ENCODE assay signal across 20 cellular contexts in genomic region chr20:63219866-63220521, GRCh38. TPM values are rescaled to one million over a fixed set of nuclear protein-coding genes. Genes with fewer than 3 reads are reported as not detected.
DNase-seq lines count a peak whose midpoint lies in the region; ATAC-seq, FAIRE-seq and TF ChIP-seq lines count a peak whose summit lies in the region.
"Had no signal": no experiment of that assay in that cellular context is flagged by ENCODE, and none has a peak within 500 bp of the region (broad histone marks: within the 10 kb centered on the region; RNA-seq: fewer than 3 reads in every experiment).

No MANE protein-coding gene starts in this region.

- FAIRE-seq in astrocyte (lab: Jason Lieb, UNC) (no peak), kidney (lab: Jason Lieb, UNC) (no peak)

- H3K4me2 ChIP-seq in astrocyte (ENCODE audit: low read length) (no peak overlapping the region), osteoblast (ENCODE audit: insufficient read depth, low read length) (no peak overlapping the region)
- H3K4me2 ChIP-seq: KMS-11 had no signal

- H3K27me3 ChIP-seq in astrocyte (ENCODE audit: insufficient read depth, low read length) (peaks cover 7% of the 10 kb centered on the region), osteoblast (ENCODE audit: insufficient read depth, low read length) (peaks cover 8% of the 10 kb centered on the region), endodermal cell (ENCODE audit: control insufficient read depth, insufficient read depth, low read length, poor library complexity, severe bottlenecking) (peaks cover 11% of the 10 kb centered on the region), WERI-Rb-1 (ENCODE audit: insufficient read depth, low read depth, severe bottlenecking) (peaks cover 7% of the 10 kb centered on the region)

- H3K4me1 Mint-ChIP-seq in astrocyte (ENCODE audit: low read depth, unreplicated experiment) (peaks cover 20% of the 10 kb centered on the region), endodermal cell (peaks cover 6% of the 10 kb centered on the region)
- peaks cover 8% of the 10 kb centered on the region for H3K4me1 Mint-ChIP-seq in activated CD8-positive, alpha-beta T cell treated with anti-CD3 and anti-CD28 coated beads for 36 hours (ENCODE audit: low read depth)

- CTCF ChIA-PET in HEK293 (lab: Yijun Ruan, JAX) = interaction anchor here (1.3 to 1.6 kb wide), 3 partner anchors 22 to 32 kb away, joined by 3 to 5 read pairs (median 3); no protein-coding TSS in a partner anchor
- CTCF ChIA-PET in activated CD8-positive, alpha-beta T cell treated with anti-CD3 and anti-CD28 coated beads for 36 hours (lab: Charles Lee) = interaction anchor here (2.1 kb wide), 1 partner anchor 14 kb away, joined by 10 read pairs; the partner anchor contains the start of gene BIRC7

- POLR2A ChIA-PET in HEK293 (lab: Yijun Ruan, JAX) = no interaction called here
- POLR2A ChIA-PET in activated CD8-positive, alpha-beta T cell treated with anti-CD3 and anti-CD28 coated beads for 36 hours (lab: Charles Lee) = interaction anchor here (1.4 kb wide), 1 partner anchor 15 kb away, joined by 3 read pairs; the partner anchor contains the start of gene BIRC7

- ATAC-seq in activated CD8-positive, alpha-beta T cell treated with anti-CD3 and anti-CD28 coated beads for 36 hours = no peak

- H3K4me3 ChIP-seq in HEK293 (ENCODE audit: low read depth, low read length) (no peak overlapping the region), astrocyte (ENCODE audit: insufficient read depth, low read depth, low read length) (no peak overlapping the region), kidney (ENCODE audit: low read length in 2 of 2) (no peak overlapping the region), osteoblast (ENCODE audit: insufficient read depth, low read length) (no peak overlapping the region), endodermal cell (ENCODE audit: low read length) (no peak overlapping the region), WERI-Rb-1 (ENCODE audit: low read depth, low read length) (no peak overlapping the region)
- H3K4me3 ChIP-seq: SJSA1 had no signal

- peak overlapping the region; percentile 53 for H3K27ac Mint-ChIP-seq in astrocyte (ENCODE audit: unreplicated experiment)
- no peak overlapping the region for H3K27ac Mint-ChIP-seq in activated CD8-positive, alpha-beta T cell treated with anti-CD3 and anti-CD28 coated beads for 36 hours
- H3K27ac Mint-ChIP-seq in endodermal cell = no peak overlapping the region

- H3K9me3 ChIP-seq in HEK293 (ENCODE audit: control insufficient read depth, insufficient read depth, low read depth, low read length) = no peaks in the 10 kb centered on the region
- H3K9me3 ChIP-seq in astrocyte (ENCODE audit: insufficient read depth, low read depth, low read length) = no peaks in the 10 kb centered on the region
- no peaks in the 10 kb centered on the region for H3K9me3 ChIP-seq in kidney (ENCODE audit: control insufficient read depth in 1 of 2, low read length in 2 of 2)
- H3K9me3 ChIP-seq in osteoblast (ENCODE audit: low read depth, low read length) = no peaks in the 10 kb centered on the region
- no peaks in the 10 kb centered on the region for H3K9me3 ChIP-seq in endodermal cell (ENCODE audit: control insufficient read depth, low read length)
- no peaks in the 10 kb centered on the region for H3K9me3 ChIP-seq in WERI-Rb-1 (ENCODE audit: severe bottlenecking)
- H3K9me3 ChIP-seq: SJSA1 had no signal

- H2AFZ ChIP-seq in astrocyte (ENCODE audit: low read depth, low read length) (no peak overlapping the region), osteoblast (ENCODE audit: low read length) (no peak overlapping the region)

- H3K36me3 Mint-ChIP-seq in astrocyte (ENCODE audit: low read depth, unreplicated experiment) (peaks cover 3% of the 10 kb centered on the region), endodermal cell (ENCODE audit: low read depth) (peaks cover 2% of the 10 kb centered on the region)
- H3K36me3 Mint-ChIP-seq in activated CD8-positive, alpha-beta T cell treated with anti-CD3 and anti-CD28 coated beads for 36 hours (ENCODE audit: low read depth) = peaks cover 5% of the 10 kb centered on the region

- peaks cover 4% of the 10 kb centered on the region for H3K4me1 ChIP-seq in HEK293 (ENCODE audit: control insufficient read depth, insufficient read depth, low read length)
- H3K4me1 ChIP-seq in astrocyte (ENCODE audit: insufficient read depth, low read length) = peaks cover 26% of the 10 kb centered on the region
- H3K4me1 ChIP-seq in kidney (ENCODE audit: control insufficient read depth in 1 of 2, insufficient read depth in 1 of 2, low read depth in 1 of 2, low read length in 2 of 2) = peaks cover 0 to 8% of the 10 kb centered on the region in 2 donors
- H3K4me1 ChIP-seq in osteoblast (ENCODE audit: insufficient read depth, low read length) = peaks cover 11% of the 10 kb centered on the region
- no peaks in the 10 kb centered on the region for H3K4me1 ChIP-seq in endodermal cell (ENCODE audit: control insufficient read depth, insufficient read depth, low read length)

- no peak overlapping the region for H3K9ac ChIP-seq in astrocyte (ENCODE audit: low read length)
- H3K9ac ChIP-seq in kidney (ENCODE audit: low read length in 2 of 2) = no peak overlapping the region
- no peak overlapping the region for H3K9ac ChIP-seq in endodermal cell (ENCODE audit: extremely low read depth, low read length, poor library complexity, severe bottlenecking)
- H3K9ac ChIP-seq: KMS-11 had no signal

- peaks cover 0 to 1% of the 10 kb centered on the region in 2 experiments; a peak in 1 of 3 replicates for H3K36me3 ChIP-seq in HEK293 (ENCODE audit: control insufficient read depth in 2 of 2, insufficient read depth in 1 of 2, low read length in 2 of 2)
- no peaks in the 10 kb centered on the region for H3K36me3 ChIP-seq in astrocyte (ENCODE audit: insufficient read depth, low read length)
- no peaks in the 10 kb centered on the region for H3K36me3 ChIP-seq in kidney (ENCODE audit: control insufficient read depth in 1 of 2, insufficient read depth in 2 of 2, low read length in 2 of 2)
- H3K36me3 ChIP-seq in osteoblast (ENCODE audit: insufficient read depth, low read length) = no peaks in the 10 kb centered on the region
- no peaks in the 10 kb centered on the region for H3K36me3 ChIP-seq in endodermal cell (ENCODE audit: control insufficient read depth, insufficient read depth, low read length)
- peaks cover 1% of the 10 kb centered on the region; the same call in 1 of the 2 replicates for H3K36me3 ChIP-seq in WERI-Rb-1

- H4K20me1 ChIP-seq in astrocyte (ENCODE audit: insufficient read depth, low read length) (peaks cover 10% of the 10 kb centered on the region), osteoblast (ENCODE audit: insufficient read depth, low read length) (peaks cover 4% of the 10 kb centered on the region)

- no peak for DNase-seq in astrocyte (ENCODE audit: low read depth)
- DNase-seq in kidney = peak; percentile 55
- DNase-seq in osteoblast (ENCODE audit: insufficient read length, low spot score, missing footprints) = peak; percentile 81
- no peak for DNase-seq in activated CD8-positive, alpha-beta T cell treated with anti-CD3 and anti-CD28 coated beads for 36 hours
- DNase-seq in DMS153 treated with DMSO at 0.1 percent for 48 hours (lab: John Stamatoyannopoulos, UW; ENCODE audit: unreplicated experiment) = no peak
- no peak for DNase-seq in endodermal cell
- DNase-seq in WERI-Rb-1 = no peak
- DNase-seq: AML-193, COR-L47, DMS153, GF-D8, GOT3, NCI-H1417 treated with DMSO at 0.1 percent for 48 hours, NCI-H1930, NCI-H345, NCI-H524 treated with DMSO at 0.1 percent for 48 hours had no signal

- H3K27me3 Mint-ChIP-seq in astrocyte (ENCODE audit: low read depth, unreplicated experiment) (peaks cover 20% of the 10 kb centered on the region), endodermal cell (ENCODE audit: insufficient read depth) (peaks cover 17% of the 10 kb centered on the region)
- no peaks in the 10 kb centered on the region for H3K27me3 Mint-ChIP-seq in activated CD8-positive, alpha-beta T cell treated with anti-CD3 and anti-CD28 coated beads for 36 hours

- intact Hi-C loops in kidney (cut with DNase I) = no loop called here
- intact Hi-C loops in activated CD8-positive, alpha-beta T cell treated with anti-CD3 and anti-CD28 coated beads for 36 hours (cut with micrococcal nuclease) = loop anchor here (10.0 kb wide), 1 partner anchor 165 kb away; no protein-coding TSS in a partner anchor

- H3K9me3 Mint-ChIP-seq in astrocyte (ENCODE audit: unreplicated experiment) (no peaks in the 10 kb centered on the region), endodermal cell (no peaks in the 10 kb centered on the region)
- no peaks in the 10 kb centered on the region for H3K9me3 Mint-ChIP-seq in activated CD8-positive, alpha-beta T cell treated with anti-CD3 and anti-CD28 coated beads for 36 hours

- WGBS in endodermal cell (ENCODE audit: insufficient coverage in 1 of 2, insufficient read length in 1 of 2), 2 experiments = 82 to 87% methylated on average over 13 to 22 of the region's 25 CpGs

- peaks cover 7% of the 10 kb centered on the region for H3K79me2 ChIP-seq in astrocyte (ENCODE audit: insufficient read depth, low read length)
- H3K79me2 ChIP-seq in osteoblast (ENCODE audit: insufficient read depth, low read length) = peaks cover 8% of the 10 kb centered on the region

- H3K4me3 Mint-ChIP-seq in astrocyte (ENCODE audit: unreplicated experiment) (no peak overlapping the region), endodermal cell (no peak overlapping the region)
- no peak overlapping the region for H3K4me3 Mint-ChIP-seq in activated CD8-positive, alpha-beta T cell treated with anti-CD3 and anti-CD28 coated beads for 36 hours

- TF ChIP-seq CTCF in HEK293 (tag by site-specific recombination; IDR thresholded peaks at IDR 0.05) = no peak
- no peak for TF ChIP-seq CTCF in astrocyte (IDR thresholded peaks at IDR 0.05; ENCODE audit: insufficient read depth, low read depth, low read length)
- TF ChIP-seq CTCF in kidney (IDR thresholded peaks at IDR 0.05; ENCODE audit: borderline replicate concordance, extremely low read depth, insufficient read depth) = no peak
- TF ChIP-seq CTCF in osteoblast (IDR thresholded peaks at IDR 0.05; ENCODE audit: extremely low read depth, low read depth, low read length) = no peak
- TF ChIP-seq CTCF in activated CD8-positive, alpha-beta T cell treated with anti-CD3 and anti-CD28 coated beads for 36 hours (IDR thresholded peaks at IDR 0.05) = no peak
- no peak for TF ChIP-seq CTCF in endodermal cell (conservative IDR thresholded peaks at IDR 0.05)
- TF ChIP-seq CTCF in WERI-Rb-1 (IDR thresholded peaks at IDR 0.05; ENCODE audit: low read depth, low read length) = no peak

- no peak overlapping the region for H3K27ac ChIP-seq in HEK293 (ENCODE audit: extremely low read depth, low read depth, low read length)
- no peak overlapping the region for H3K27ac ChIP-seq in astrocyte (ENCODE audit: low read depth, low read length)
- H3K27ac ChIP-seq in kidney (ENCODE audit: low read depth in 2 of 2, low read length in 2 of 2) = no peak overlapping the region
- H3K27ac ChIP-seq in osteoblast (ENCODE audit: low read depth, low read length) = no peak overlapping the region
- no peak overlapping the region for H3K27ac ChIP-seq in endodermal cell (ENCODE audit: low read depth, low read length)
- H3K27ac ChIP-seq in WERI-Rb-1 = no peak overlapping the region
- H3K27ac ChIP-seq: KMS-11, SJSA1 had no signal

RNA-seq across cellular contexts. Expression of gene YTHDF1, which starts 4.1 kb away (rescaled TPM):
- total RNA-seq in astrocyte = 98.9 and 107 TPM in 2 replicates
- total RNA-seq in kidney = 43.1 TPM
- 21.9 TPM for polyA plus RNA-seq in kidney (ENCODE audit: insufficient read depth, low read depth, low replicate concordance)
- total RNA-seq in osteoblast = 23.9 and 26.8 TPM in 2 replicates
- total RNA-seq in activated CD8-positive, alpha-beta T cell treated with anti-CD3 and anti-CD28 coated beads for 36 hours = 10 to 100 TPM; 31.0 TPM
- 10 to 100 TPM; 64.9 to 73.2 TPM for total RNA-seq in endodermal cell
- 43.0 TPM for polyA plus RNA-seq in endodermal cell (2013, experiment 1 of 2)
- polyA plus RNA-seq in endodermal cell (2013, experiment 2 of 2) = 41.6 TPM

RNA-seq across cellular contexts. Expression of gene BIRC7, which starts 15.7 kb away (rescaled TPM):
- total RNA-seq in astrocyte (2.9 and 3.3 TPM in 2 replicates), kidney (4.0 TPM), osteoblast (under 0.01 and 0.29 TPM in 2 replicates), endodermal cell (not detected)
- 0.30 TPM for polyA plus RNA-seq in kidney (ENCODE audit: insufficient read depth, low read depth, low replicate concordance)
- total RNA-seq in activated CD8-positive, alpha-beta T cell treated with anti-CD3 and anti-CD28 coated beads for 36 hours = 1 to 10 TPM; 5.1 to 5.3 TPM
- polyA plus RNA-seq in endodermal cell (2013, experiment 1 of 2) = 0.28 TPM
- 0.21 TPM for polyA plus RNA-seq in endodermal cell (2013, experiment 2 of 2)
- total RNA-seq: M059J, SJSA1 had no signal

RNA-seq across cellular contexts. Expression of gene NKAIN4, which starts 34.3 kb away (rescaled TPM):
- total RNA-seq in astrocyte = 146 and 162 TPM in 2 replicates
- total RNA-seq in kidney = 29.7 TPM
- polyA plus RNA-seq in kidney (ENCODE audit: insufficient read depth, low read depth, low replicate concordance) = 107 TPM
- not detected in 2 replicates for total RNA-seq in osteoblast
- total RNA-seq in activated CD8-positive, alpha-beta T cell treated with anti-CD3 and anti-CD28 coated beads for 36 hours = not detected
- total RNA-seq in endodermal cell = 1 to 10 TPM in 1 of 2 donors, under 1 TPM in 1; 0.24 to 1.7 TPM
- 51.9 TPM for polyA plus RNA-seq in endodermal cell (2013, experiment 1 of 2)
- 40.1 TPM for polyA plus RNA-seq in endodermal cell (2013, experiment 2 of 2)
- total RNA-seq: M059J, SJSA1 had no signal

RNA-seq across cellular contexts. Expression of gene ARFGAP1, which starts 52.6 kb away (rescaled TPM):
- total RNA-seq in astrocyte = 220 and 225 TPM in 2 replicates
- total RNA-seq in kidney = 84.3 TPM
- 40.4 TPM for polyA plus RNA-seq in kidney (ENCODE audit: insufficient read depth, low read depth, low replicate concordance)
- 63.1 and 68.4 TPM in 2 replicates for total RNA-seq in osteoblast
- 10 to 100 TPM; 71.3 to 75.0 TPM for total RNA-seq in activated CD8-positive, alpha-beta T cell treated with anti-CD3 and anti-CD28 coated beads for 36 hours
- total RNA-seq in endodermal cell = 100 to 1,000 TPM; 159 to 208 TPM
- polyA plus RNA-seq in endodermal cell (2013, experiment 1 of 2) = 122 TPM
- 97.6 TPM for polyA plus RNA-seq in endodermal cell (2013, experiment 2 of 2)

Comparison
In these comparisons a context has a peak if more than half of its experiments do, and no peak if none do; other contexts are left out.
1. DNase-seq: peak in kidney (single experiment) and osteoblast (single experiment); none in astrocyte (single experiment), activated CD8-positive, alpha-beta T cell treated with anti-CD3 and anti-CD28 coated beads for 36 hours (single experiment), DMS153 treated with DMSO at 0.1 percent for 48 hours (single experiment), endodermal cell (single experiment) and WERI-Rb-1 (single experiment).
2. RNA of gene NKAIN4, which starts 34.3 kb away (total RNA-seq): 146 to 162 TPM in astrocyte and 29.7 TPM in kidney (single experiment); 0.24 to 1.7 TPM in endodermal cell, not detected in osteoblast and not detected in activated CD8-positive, alpha-beta T cell treated with anti-CD3 and anti-CD28 coated beads for 36 hours; every median in the first group is over 10 times any median in the second.